25 cellular contexts compared by ENCODE assay signal in genomic region chr17:49916854-49917515, GRCh38. TPM values are rescaled to one million over a fixed set of nuclear protein-coding genes. Genes with fewer than 3 reads are reported as not detected.
"Had no signal": no experiment of that assay in that cellular context is flagged by ENCODE, and none has a peak within 500 bp of the region (broad histone marks: within the 10 kb centered on the region; RNA-seq: fewer than 3 reads in every experiment).

No MANE protein-coding gene starts in this region.

- H3K4me1 ChIP-seq: esophagus squamous epithelium, stomach, testis, upper lobe of right lung had no signal

- DNase-seq: activated CD4-positive, alpha-beta T cell treated with anti-CD3 and anti-CD28 coated beads for 4 hours; activated CD4-positive, alpha-beta T cell treated with anti-CD3 and anti-CD28 coated beads, Interleukin-2, amount 50 U/mL, for 48 hours; activated CD4-positive, CD25-positive, alpha-beta regulatory T cell; activated CD8-positive, alpha-beta memory T cell treated with anti-CD3 and anti-CD28 coated beads, Interleukin-2, amount 50 U/mL, for 48 hours; activated naive CD4-positive, alpha-beta T cell treated with Interleukin-2 at 50 U/mL for 16 hours; activated naive CD8-positive, alpha-beta T cell treated with anti-CD3 and anti-CD28 coated beads for 36 hours; activated T-cell treated with anti-CD3 and anti-CD28 coated beads, Interleukin-2, amount 50 U/mL, for 4 hours; cerebellar nuclear complex; esophagus squamous epithelium; gastrocnemius medialis; hippocampal formation; left ventricle myocardium superior; mammary epithelial cell; naive thymus-derived CD8-positive, alpha-beta T cell; small intestine; stimulated activated CD4-positive, alpha-beta T cell treated with anti-CD3 and anti-CD28 coated beads, Interleukin-2, amount 100 ng/mL, for 24 hours; stomach; testis; upper lobe of right lung had no signal

- H3K36me3 ChIP-seq: esophagus squamous epithelium, gastrocnemius medialis, stomach, upper lobe of right lung had no signal

- FAIRE-seq: bronchial epithelial cell, small intestine had no signal

- H3K9me3 Mint-ChIP-seq: activated naive CD8-positive, alpha-beta T cell treated with anti-CD3 and anti-CD28 coated beads for 36 hours; activated T-cell treated with anti-CD3 and anti-CD28 coated beads, Interleukin-2, amount 50 U/mL, for 4 hours; activated T-helper 2 cell treated with anti-CD3 and anti-CD28 coated beads, Interferon-gamma antibody, Interleukin-2, Interleukin-4, amounts not matched to agents 10 μg/mL and 5 μg/mL and 100 μg/mL, durations not matched to agents 14 hours and 24 hours and 36 hours; mesothelial cell of epicardium; naive thymus-derived CD8-positive, alpha-beta T cell; stimulated activated memory B cell treated with anti-CD40 and anti-IgM and Interleukin-4, amounts not matched to agents 10 μg/mL and 1 μg/mL and 100 μg/mL, for 72 hours had no signal

- H3K4me3 ChIP-seq: coronary artery, esophagus squamous epithelium, gastrocnemius medialis, stomach, testis, upper lobe of right lung had no signal

- H3K27ac ChIP-seq: coronary artery, esophagus squamous epithelium, gastrocnemius medialis, stomach, testis, upper lobe of right lung had no signal

- H3K36me3 Mint-ChIP-seq: activated naive CD8-positive, alpha-beta T cell treated with anti-CD3 and anti-CD28 coated beads for 36 hours; mesothelial cell of epicardium; naive thymus-derived CD8-positive, alpha-beta T cell; stimulated activated memory B cell treated with anti-CD40 and anti-IgM and Interleukin-4, amounts not matched to agents 10 μg/mL and 1 μg/mL and 100 μg/mL, for 72 hours had no signal

- ATAC-seq: activated T-cell treated with anti-CD3 and anti-CD28 coated beads, Interleukin-2, amount 50 U/mL, for 4 hours; gastrocnemius medialis; left ventricle myocardium superior; naive thymus-derived CD8-positive, alpha-beta T cell; sciatic nerve; stimulated activated memory B cell treated with anti-CD40 and anti-IgM and Interleukin-4, amounts not matched to agents 10 μg/mL and 1 μg/mL and 100 μg/mL, for 72 hours; upper lobe of right lung had no signal

- H3K27ac Mint-ChIP-seq: activated naive CD8-positive, alpha-beta T cell treated with anti-CD3 and anti-CD28 coated beads for 36 hours; activated T-helper 2 cell treated with anti-CD3 and anti-CD28 coated beads, Interferon-gamma antibody, Interleukin-2, Interleukin-4, amounts not matched to agents 10 μg/mL and 5 μg/mL and 100 μg/mL, durations not matched to agents 14 hours and 24 hours and 36 hours; mesothelial cell of epicardium; stimulated activated memory B cell treated with anti-CD40 and anti-IgM and Interleukin-4, amounts not matched to agents 10 μg/mL and 1 μg/mL and 100 μg/mL, for 72 hours had no signal

- H3K9me3 ChIP-seq: esophagus squamous epithelium, gastrocnemius medialis, stomach, testis, upper lobe of right lung had no signal

- H3K4me1 Mint-ChIP-seq: activated naive CD8-positive, alpha-beta T cell treated with anti-CD3 and anti-CD28 coated beads for 36 hours; naive thymus-derived CD8-positive, alpha-beta T cell; stimulated activated memory B cell treated with anti-CD40 and anti-IgM and Interleukin-4, amounts not matched to agents 10 μg/mL and 1 μg/mL and 100 μg/mL, for 72 hours had no signal

- H3K4me3 Mint-ChIP-seq: activated naive CD8-positive, alpha-beta T cell treated with anti-CD3 and anti-CD28 coated beads for 36 hours; activated T-cell treated with anti-CD3 and anti-CD28 coated beads, Interleukin-2, amount 50 U/mL, for 4 hours; mesothelial cell of epicardium; naive thymus-derived CD8-positive, alpha-beta T cell; stimulated activated memory B cell treated with anti-CD40 and anti-IgM and Interleukin-4, amounts not matched to agents 10 μg/mL and 1 μg/mL and 100 μg/mL, for 72 hours had no signal

RNA-seq across cellular contexts. Expression of gene DLX4, which starts 52.0 kb away (rescaled TPM):
- total RNA-seq: activated T-helper 2 cell treated with anti-CD3 and anti-CD28 coated beads, Interferon-gamma antibody, Interleukin-2, Interleukin-4, amounts not matched to agents 10 μg/mL and 5 μg/mL and 100 μg/mL, durations not matched to agents 14 hours and 24 hours and 36 hours; bronchial epithelial cell; gastrocnemius medialis; left ventricle myocardium superior; sciatic nerve; stomach had no signal
